In genomic region chr7:157559596-157560257, GRCh38 we compare ENCODE assay signal across 2 cellular contexts.
TF ChIP-seq lines count a peak whose summit lies in the region.

No MANE protein-coding gene starts in this region.

TF ChIP-seq in WTC11, 78 proteins besides CTCF, POLR2A, EP300 and RAD21 (continued from another document):
- no peak for TF ChIP-seq GABPB1 (CRISPR knock-in tag; IDR thresholded peaks at IDR 0.05)
- TF ChIP-seq, protein P1, sequence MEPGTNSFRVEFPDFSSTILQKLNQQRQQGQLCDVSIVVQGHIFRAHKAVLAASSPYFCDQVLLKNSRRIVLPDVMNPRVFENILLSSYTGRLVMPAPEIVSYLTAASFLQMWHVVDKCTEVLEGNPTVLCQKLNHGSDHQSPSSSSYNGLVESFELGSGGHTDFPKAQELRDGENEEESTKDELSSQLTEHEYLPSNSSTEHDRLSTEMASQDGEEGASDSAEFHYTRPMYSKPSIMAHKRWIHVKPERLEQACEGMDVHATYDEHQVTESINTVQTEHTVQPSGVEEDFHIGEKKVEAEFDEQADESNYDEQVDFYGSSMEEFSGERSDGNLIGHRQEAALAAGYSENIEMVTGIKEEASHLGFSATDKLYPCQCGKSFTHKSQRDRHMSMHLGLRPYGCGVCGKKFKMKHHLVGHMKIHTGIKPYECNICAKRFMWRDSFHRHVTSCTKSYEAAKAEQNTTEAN (CRISPR knock-in tag; IDR thresholded peaks at IDR 0.05) = no peak
- TF ChIP-seq, protein P2, sequence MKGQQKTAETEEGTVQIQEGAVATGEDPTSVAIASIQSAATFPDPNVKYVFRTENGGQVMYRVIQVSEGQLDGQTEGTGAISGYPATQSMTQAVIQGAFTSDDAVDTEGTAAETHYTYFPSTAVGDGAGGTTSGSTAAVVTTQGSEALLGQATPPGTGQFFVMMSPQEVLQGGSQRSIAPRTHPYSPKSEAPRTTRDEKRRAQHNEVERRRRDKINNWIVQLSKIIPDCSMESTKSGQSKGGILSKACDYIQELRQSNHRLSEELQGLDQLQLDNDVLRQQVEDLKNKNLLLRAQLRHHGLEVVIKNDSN (CRISPR knock-in tag; IDR thresholded peaks at IDR 0.05) = no peak
- no peak for TF ChIP-seq GRHL2 (CRISPR knock-in tag; IDR thresholded peaks at IDR 0.05; ENCODE audit: insufficient replicate concordance, severe bottlenecking)
- no peak for TF ChIP-seq ZNF138 (CRISPR knock-in tag; conservative IDR thresholded peaks at IDR 0.05)
- no peak for TF ChIP-seq JUN (CRISPR knock-in tag; IDR thresholded peaks at IDR 0.05)
- no peak for TF ChIP-seq CBFB (CRISPR knock-in tag; IDR thresholded peaks at IDR 0.05; ENCODE audit: low read depth)
- no peak for TF ChIP-seq NFATC4 (CRISPR knock-in tag; IDR thresholded peaks at IDR 0.05)
- TF ChIP-seq, protein P3, sequence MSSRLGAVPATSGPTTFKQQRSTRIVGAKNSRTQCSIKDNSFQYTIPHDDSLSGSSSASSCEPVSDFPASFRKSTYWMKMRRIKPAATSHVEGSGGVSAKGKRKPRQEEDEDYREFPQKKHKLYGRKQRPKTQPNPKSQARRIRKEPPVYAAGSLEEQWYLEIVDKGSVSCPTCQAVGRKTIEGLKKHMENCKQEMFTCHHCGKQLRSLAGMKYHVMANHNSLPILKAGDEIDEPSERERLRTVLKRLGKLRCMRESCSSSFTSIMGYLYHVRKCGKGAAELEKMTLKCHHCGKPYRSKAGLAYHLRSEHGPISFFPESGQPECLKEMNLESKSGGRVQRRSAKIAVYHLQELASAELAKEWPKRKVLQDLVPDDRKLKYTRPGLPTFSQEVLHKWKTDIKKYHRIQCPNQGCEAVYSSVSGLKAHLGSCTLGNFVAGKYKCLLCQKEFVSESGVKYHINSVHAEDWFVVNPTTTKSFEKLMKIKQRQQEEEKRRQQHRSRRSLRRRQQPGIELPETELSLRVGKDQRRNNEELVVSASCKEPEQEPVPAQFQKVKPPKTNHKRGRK (CRISPR knock-in tag; IDR thresholded peaks at IDR 0.05; ENCODE audit: borderline replicate concordance) = no peak
- no peak for TF ChIP-seq ZMAT4 (CRISPR knock-in tag; IDR thresholded peaks at IDR 0.05)
- no peak for TF ChIP-seq NFE2L1 (CRISPR knock-in tag; IDR thresholded peaks at IDR 0.05)
- no peak for TF ChIP-seq SOX15 (CRISPR knock-in tag; IDR thresholded peaks at IDR 0.05)
- TF ChIP-seq HMGA2 (CRISPR knock-in tag; IDR thresholded peaks at IDR 0.05) = no peak
TF ChIP-seq in WTC11: peak in this region for 0.

TF ChIP-seq in HepG2, 621 proteins besides CTCF, POLR2A, EP300 and RAD21 (continued from another document and continues in another):
- TF ChIP-seq ZBED4 (CRISPR knock-in tag; IDR thresholded peaks at IDR 0.05; ENCODE audit: borderline replicate concordance) (peak; percentile 91), PITX1 (CRISPR knock-in tag; IDR thresholded peaks at IDR 0.05) (peak; percentile 51; the same call in 1 of the 2 replicates), HMG20A (CRISPR knock-in tag; IDR thresholded peaks at IDR 0.05; ENCODE audit: borderline replicate concordance) (0 out of 2 replicates have a peak, but pooled peaks have one; percentile 30), DZIP1 (CRISPR knock-in tag; IDR thresholded peaks at IDR 0.05) (peak; percentile 79; the same call in 1 of the 2 replicates), ZNF773 (CRISPR knock-in tag; IDR thresholded peaks at IDR 0.05; ENCODE audit: borderline replicate concordance) (no peak), ETV6 (CRISPR knock-in tag; conservative IDR thresholded peaks at IDR 0.05) (no peak), SMARCC2 (IDR thresholded peaks at IDR 0.05) (no peak), MXI1 (IDR thresholded peaks at IDR 0.05; ENCODE audit: borderline replicate concordance, low read depth, low read length) (no peak), ZNF543 (CRISPR knock-in tag; IDR thresholded peaks at IDR 0.05) (no peak), NR0B2 (CRISPR knock-in tag; IDR thresholded peaks at IDR 0.05) (no peak), TEAD2 (CRISPR knock-in tag; IDR thresholded peaks at IDR 0.05) (no peak), ELF3 (CRISPR knock-in tag; IDR thresholded peaks at IDR 0.05) (peak; percentile 63), RARA (CRISPR knock-in tag; IDR thresholded peaks at IDR 0.05) (no peak; the same call in 1 of the 2 replicates), RBFOX2 (IDR thresholded peaks at IDR 0.05; ENCODE audit: low read depth, low read length) (no peak), ZNF280D (CRISPR knock-in tag; IDR thresholded peaks at IDR 0.05) (0 out of 2 replicates have a peak, but pooled peaks have one; percentile 44), ZNF766 (CRISPR knock-in tag; IDR thresholded peaks at IDR 0.05; ENCODE audit: borderline replicate concordance) (0 out of 2 replicates have a peak, but pooled peaks have one; percentile 12), TRIM22 (IDR thresholded peaks at IDR 0.05) (no peak), ZMYM4 (CRISPR knock-in tag; IDR thresholded peaks at IDR 0.05) (0 out of 2 replicates have a peak, but pooled peaks have one; percentile 34), ZNF264 (CRISPR knock-in tag; IDR thresholded peaks at IDR 0.05) (peak; percentile 66; the same call in 1 of the 2 replicates), ZFP90 (CRISPR knock-in tag; IDR thresholded peaks at IDR 0.05; ENCODE audit: borderline replicate concordance) (no peak), TARDBP (CRISPR knock-in tag; IDR thresholded peaks at IDR 0.05) (peak; percentile 41; the same call in 1 of the 2 replicates), GATA4 (IDR thresholded peaks at IDR 0.05; ENCODE audit: borderline replicate concordance, low read depth) (no peak)
- TF ChIP-seq, protein P1 (CRISPR knock-in tag; conservative IDR thresholded peaks at IDR 0.05) = peak; percentile 51; the same call in 1 of the 2 replicates
- TF ChIP-seq, protein P4, sequence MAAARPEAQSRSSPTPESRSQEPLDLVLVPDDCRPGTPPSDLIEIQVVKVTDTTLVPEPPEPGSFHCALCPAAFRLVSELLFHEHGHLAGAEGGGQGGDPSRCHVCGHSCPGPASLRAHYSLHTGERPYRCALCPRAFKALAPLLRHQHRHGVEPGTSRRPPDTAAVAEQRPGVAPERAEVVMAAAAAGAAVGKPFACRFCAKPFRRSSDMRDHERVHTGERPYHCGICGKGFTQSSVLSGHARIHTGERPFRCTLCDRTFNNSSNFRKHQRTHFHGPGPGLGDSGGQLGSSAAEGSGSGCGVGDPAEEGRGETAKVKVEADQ (CRISPR knock-in tag; IDR thresholded peaks at IDR 0.05; ENCODE audit: borderline replicate concordance) = no peak
